In genomic region chr9:95129651-95130291, GRCh38 we compare ENCODE assay signal across 16 cellular contexts.
DNase-seq lines count a peak whose midpoint lies in the region; ATAC-seq and FAIRE-seq lines count a peak whose summit lies in the region.
"Had no signal": no experiment of that assay in that cellular context is flagged by ENCODE, and none has a peak within 500 bp of the region (broad histone marks: within the 10 kb centered on the region; RNA-seq: fewer than 3 reads in every experiment).

No MANE protein-coding gene starts in this region.

- no peak overlapping the region for H4K91ac ChIP-seq in mesenchymal stem cell (ENCODE audit: low read length)

- peaks cover 2% of the 10 kb centered on the region for H3K36me3 Mint-ChIP-seq in T-helper 17 cell (ENCODE audit: low read depth)
- peaks cover 3% of the 10 kb centered on the region for H3K36me3 Mint-ChIP-seq in stimulated activated memory B cell treated with anti-CD40 and anti-IgM and Interleukin-4, amounts not matched to agents 10 μg/mL and 1 μg/mL and 100 μg/mL, for 72 hours

- peak overlapping the region; percentile 78 for H3K27ac Mint-ChIP-seq in T-helper 17 cell
- H3K27ac Mint-ChIP-seq in stimulated activated memory B cell treated with anti-CD40 and anti-IgM and Interleukin-4, amounts not matched to agents 10 μg/mL and 1 μg/mL and 100 μg/mL, for 72 hours = no peak overlapping the region
- H3K27ac Mint-ChIP-seq: activated B cell treated with CpG ODN at 0.5 μM for 24 hours; activated naive CD8-positive, alpha-beta T cell treated with anti-CD3 and anti-CD28 coated beads, Interleukin-2, amount 50 U/mL, for 24 hours; memory B cell had no signal

- peaks cover 17% of the 10 kb centered on the region for H3K4me1 ChIP-seq in mesenchymal stem cell (ENCODE audit: control insufficient read depth, insufficient read depth, low read depth, low read length)

- H3K4me3 Mint-ChIP-seq in T-helper 17 cell = no peak overlapping the region
- H3K4me3 Mint-ChIP-seq in stimulated activated memory B cell treated with anti-CD40 and anti-IgM and Interleukin-4, amounts not matched to agents 10 μg/mL and 1 μg/mL and 100 μg/mL, for 72 hours = no peak overlapping the region
- H3K4me3 Mint-ChIP-seq: activated B cell treated with CpG ODN at 0.5 μM for 24 hours; activated naive CD8-positive, alpha-beta T cell treated with anti-CD3 and anti-CD28 coated beads, Interleukin-2, amount 50 U/mL, for 24 hours; memory B cell had no signal

- no peak for FAIRE-seq in GM19239 (lab: Jason Lieb, UNC)
- FAIRE-seq: colon had no signal

- no peak overlapping the region for H3K23ac ChIP-seq in mesenchymal stem cell (ENCODE audit: low read length in 2 of 2)

- no peak overlapping the region for H3K4ac ChIP-seq in mesenchymal stem cell (ENCODE audit: low read depth in 1 of 2, low read length in 2 of 2)

- no peak overlapping the region for H2BK12ac ChIP-seq in mesenchymal stem cell (ENCODE audit: low read length in 2 of 2)

- H4K8ac ChIP-seq in mesenchymal stem cell (ENCODE audit: low read length) = no peak overlapping the region

- no peak overlapping the region for H3K18ac ChIP-seq in mesenchymal stem cell (ENCODE audit: low read depth in 1 of 2, low read length in 2 of 2)

- peaks cover 3% of the 10 kb centered on the region for H3K4me1 Mint-ChIP-seq in T-helper 17 cell
- H3K4me1 Mint-ChIP-seq in stimulated activated memory B cell treated with anti-CD40 and anti-IgM and Interleukin-4, amounts not matched to agents 10 μg/mL and 1 μg/mL and 100 μg/mL, for 72 hours = peaks cover 6% of the 10 kb centered on the region
- H3K4me1 Mint-ChIP-seq: memory B cell had no signal

- intact Hi-C loops in posterior vena cava (cut with DNase I) = loop anchor here (5.0 to 10.0 kb wide), 3 partner anchors 347 to 447 kb away; no protein-coding TSS in a partner anchor

- ATAC-seq in T-helper 17 cell = no peak
- no peak for ATAC-seq in stimulated activated memory B cell treated with anti-CD40 and anti-IgM and Interleukin-4, amounts not matched to agents 10 μg/mL and 1 μg/mL and 100 μg/mL, for 72 hours
- ATAC-seq: activated naive CD8-positive, alpha-beta T cell treated with anti-CD3 and anti-CD28 coated beads, Interleukin-2, amount 50 U/mL, for 24 hours had no signal

- no peak overlapping the region for H3K4me2 ChIP-seq in mesenchymal stem cell (ENCODE audit: low read length, poor library complexity, severe bottlenecking)

- H3K27ac ChIP-seq in mesenchymal stem cell (ENCODE audit: low read length, poor library complexity, severe bottlenecking) = no peak overlapping the region
- H3K27ac ChIP-seq: HL-60, parathyroid adenoma had no signal

- H2AFZ ChIP-seq in mesenchymal stem cell (ENCODE audit: low read depth, low read length) = no peak overlapping the region
- H2AFZ ChIP-seq: parathyroid adenoma had no signal

- H3K36me3 ChIP-seq in mesenchymal stem cell (ENCODE audit: control insufficient read depth in 1 of 2, insufficient read depth in 2 of 2, low read depth in 1 of 2, low read length in 2 of 2) = no peaks in the 10 kb centered on the region

- H3K9me3 ChIP-seq in T-helper 17 cell (ENCODE audit: control insufficient read depth, low read length, poor library complexity, severe bottlenecking) (no peaks in the 10 kb centered on the region), mesenchymal stem cell (ENCODE audit: control insufficient read depth, low read length) (no peaks in the 10 kb centered on the region)

- peak; percentile 6 for DNase-seq in COR-L47 (lab: John Stamatoyannopoulos, UW)
- DNase-seq in NCI-H1417 treated with DMSO at 0.1 percent for 48 hours (lab: John Stamatoyannopoulos, UW) = peak; percentile 52
- DNase-seq in T-helper 17 cell = no peak
- no peak for DNase-seq in mesenchymal stem cell
- no peak for DNase-seq in posterior vena cava (ENCODE audit: low spot score)
- no peak for DNase-seq in GM19239 (ENCODE audit: insufficient read length, low spot score)
- no peak for DNase-seq in HCEC 1CT
- DNase-seq: activated B cell treated with CpG ODN at 0.5 μM for 24 hours; activated naive CD8-positive, alpha-beta T cell treated with anti-CD3 and anti-CD28 coated beads, Interleukin-2, amount 50 U/mL, for 24 hours; trophoblast cell had no signal

- H2BK5ac ChIP-seq in mesenchymal stem cell (ENCODE audit: low read depth, low read length, poor library complexity, severe bottlenecking) = no peak overlapping the region

- no peaks in the 10 kb centered on the region for H3K79me1 ChIP-seq in mesenchymal stem cell (replicated peaks; ENCODE audit: low read length, poor library complexity, severe bottlenecking)

- 59% methylated on average over 4 of the region's 4 CpGs for WGBS in mesenchymal stem cell

- H2AK5ac ChIP-seq in mesenchymal stem cell (ENCODE audit: low read length, severe bottlenecking) = peak overlapping the region; percentile 83

- H3K9me3 Mint-ChIP-seq in stimulated activated memory B cell treated with anti-CD40 and anti-IgM and Interleukin-4, amounts not matched to agents 10 μg/mL and 1 μg/mL and 100 μg/mL, for 72 hours = no peaks in the 10 kb centered on the region
- H3K9me3 Mint-ChIP-seq: activated B cell treated with CpG ODN at 0.5 μM for 24 hours; activated naive CD8-positive, alpha-beta T cell treated with anti-CD3 and anti-CD28 coated beads, Interleukin-2, amount 50 U/mL, for 24 hours; memory B cell had no signal

- H3K27me3 Mint-ChIP-seq in T-helper 17 cell = peaks cover 4% of the 10 kb centered on the region
- H3K27me3 Mint-ChIP-seq in stimulated activated memory B cell treated with anti-CD40 and anti-IgM and Interleukin-4, amounts not matched to agents 10 μg/mL and 1 μg/mL and 100 μg/mL, for 72 hours = no peaks in the 10 kb centered on the region
- H3K27me3 Mint-ChIP-seq: activated B cell treated with CpG ODN at 0.5 μM for 24 hours; activated naive CD8-positive, alpha-beta T cell treated with anti-CD3 and anti-CD28 coated beads, Interleukin-2, amount 50 U/mL, for 24 hours; memory B cell had no signal

- no peak overlapping the region for H3K14ac ChIP-seq in mesenchymal stem cell (ENCODE audit: low read length in 2 of 2)

- no peak overlapping the region for H3K9ac ChIP-seq in mesenchymal stem cell (ENCODE audit: low read length)
- H3K9ac ChIP-seq: parathyroid adenoma had no signal

- no peaks in the 10 kb centered on the region for H3K27me3 ChIP-seq in mesenchymal stem cell (ENCODE audit: control insufficient read depth in 1 of 2, insufficient read depth in 1 of 2, low read length in 2 of 2)

- H2BK120ac ChIP-seq in mesenchymal stem cell (ENCODE audit: low read depth, low read length) = no peak overlapping the region

- H3K4me3 ChIP-seq in mesenchymal stem cell (ENCODE audit: insufficient read depth in 1 of 2, low read depth in 1 of 2, low read length in 2 of 2) = no peak overlapping the region
- H3K4me3 ChIP-seq: SK-N-MC had no signal

- no peak overlapping the region for H2BK15ac ChIP-seq in mesenchymal stem cell (ENCODE audit: low read depth, poor library complexity, severe bottlenecking)

Comparison
In these comparisons a context has a peak if more than half of its experiments do, and no peak if none do; other contexts are left out.
1. DNase-seq: peak in COR-L47 (single experiment) and NCI-H1417 treated with DMSO at 0.1 percent for 48 hours (single experiment); none in T-helper 17 cell (0 of 3), mesenchymal stem cell (single experiment), posterior vena cava (single experiment), GM19239 (single experiment) and HCEC 1CT (single experiment).